ENCODE assay signal across 8 cellular contexts in genomic region chr7:158782638-158783490, GRCh38. TPM values are rescaled to one million over a fixed set of nuclear protein-coding genes. Genes with fewer than 3 reads are reported as not detected.
A peak's percentile ranks its signal among the peaks of the same experiment; 100 is the strongest.
DNase-seq lines count a peak whose midpoint lies in the region; ATAC-seq, FAIRE-seq and TF ChIP-seq lines count a peak whose summit lies in the region.

No MANE protein-coding gene starts in this region.

- no peaks in the 10 kb centered on the region for H3K9me3 ChIP-seq in BE2C

- H3K27me3 ChIP-seq in BE2C (no peaks in the 10 kb centered on the region), H7 (ENCODE audit: control insufficient read depth, insufficient read depth, low read length) (no peaks in the 10 kb centered on the region)

- H3K4me3 ChIP-seq in BE2C (ENCODE audit: low read depth, low read length) (no peak overlapping the region), H7 (ENCODE audit: insufficient read depth, low read depth, low read length) (no peak overlapping the region)

- peak; percentile 51 for TF ChIP-seq RAD21 in Ishikawa (IDR thresholded peaks at IDR 0.05; ENCODE audit: low read depth)

- no peak for DNase-seq in BE2C
- DNase-seq in caudate nucleus (lab: John Stamatoyannopoulos, UW): no peak
- no peak for DNase-seq in left lobe of liver (ENCODE audit: low spot score)
- DNase-seq in urothelium cell line (ENCODE audit: low spot score): peak; percentile 11
- DNase-seq in H7: no peak
- no peak for DNase-seq in stimulated activated CD4-positive, alpha-beta T cell treated with anti-CD3 and anti-CD28 coated beads, Interleukin-4, amount 100 ng/mL, for 1 hour
- DNase-seq in central memory CD4-positive, alpha-beta T cell: no peak

- no peaks in the 10 kb centered on the region for H3K4me1 ChIP-seq in BE2C

- TF ChIP-seq EP300 in Ishikawa (IDR thresholded peaks at IDR 0.05; ENCODE audit: borderline replicate concordance): no peak

- ATAC-seq in left lobe of liver: peak; percentile 61

- no peak for FAIRE-seq in urothelium cell line (lab: Jason Lieb, UNC)

- H3K27ac ChIP-seq in caudate nucleus (ENCODE audit: low read depth, low read length): peak overlapping the region; percentile 26

- peak; percentile 18; the same call in 1 of the 2 replicates for TF ChIP-seq CTCF in BE2C (IDR thresholded peaks at IDR 0.05; ENCODE audit: low read depth, low read length)

- H3K36me3 ChIP-seq in BE2C: peaks cover 5% of the 10 kb centered on the region; the same call in 1 of the 2 replicates
- H3K36me3 ChIP-seq in H7 (replicated peaks; ENCODE audit: control insufficient read depth, insufficient read depth, low read length): peaks cover 15% of the 10 kb centered on the region

TF ChIP-seq in Ishikawa, 13 proteins besides CTCF, POLR2A, EP300 and RAD21:
- no peak for TF ChIP-seq REST (IDR thresholded peaks at IDR 0.05; ENCODE audit: low read depth)
- no peak for TF ChIP-seq ZBTB7A (IDR thresholded peaks at IDR 0.05; ENCODE audit: low read depth)
- TF ChIP-seq NFIC (IDR thresholded peaks at IDR 0.05): no peak
- TF ChIP-seq USF1 (IDR thresholded peaks at IDR 0.05): no peak
- TF ChIP-seq TEAD4 (IDR thresholded peaks at IDR 0.05): no peak
- no peak for TF ChIP-seq CEBPB (IDR thresholded peaks at IDR 0.05)
- no peak for TF ChIP-seq YY1 (IDR thresholded peaks at IDR 0.05; ENCODE audit: low read depth)
- no peak for TF ChIP-seq TCF12 (IDR thresholded peaks at IDR 0.05; ENCODE audit: low read depth)
- no peak for TF ChIP-seq EGR1 (IDR thresholded peaks at IDR 0.05)
- TF ChIP-seq MAX (IDR thresholded peaks at IDR 0.05): no peak
- no peak for TF ChIP-seq TAF1 (IDR thresholded peaks at IDR 0.05; ENCODE audit: low read depth)
- TF ChIP-seq FOXM1 (IDR thresholded peaks at IDR 0.05; ENCODE audit: borderline replicate concordance, low read depth): no peak
- TF ChIP-seq CREB1 (IDR thresholded peaks at IDR 0.05; ENCODE audit: low read depth): no peak

RNA-seq across cellular contexts. Expression of gene ESYT2, which starts 46.4 kb away (rescaled TPM):
- polyA plus RNA-seq in BE2C (2012; ENCODE audit: insufficient read depth, insufficient read length, low read depth): 21.7 TPM
- 19.6 TPM for total RNA-seq in left lobe of liver
- 33.1 and 41.0 TPM in 2 replicates for total RNA-seq in H7 (2014; rRNA removed; shearing (Covaris generic))
